1 cellular context compared by ENCODE assay signal in genomic region chr21:44487831-44488230, GRCh38.
TF ChIP-seq lines count a peak whose summit lies in the region.

No MANE protein-coding gene starts in this region.

TF ChIP-seq in K562, 482 proteins besides CTCF, POLR2A, EP300 and RAD21 (continued from another document):
- TF ChIP-seq ZBED1 (IDR thresholded peaks at IDR 0.05) (no peak), ARNT (IDR thresholded peaks at IDR 0.05) (no peak), PRDM10 (IDR thresholded peaks at IDR 0.05; ENCODE audit: partially characterized antibody) (no peak), HNRNPH1 (optimal IDR thresholded peaks at IDR 0.05; ENCODE audit: low read depth, low read length) (no peak), CHD1 (IDR thresholded peaks at IDR 0.05; ENCODE audit: low read length) (no peak), NR1H2 (CRISPR knock-in tag; IDR thresholded peaks at IDR 0.05) (no peak)
